Comparison of ENCODE assay signal across 9 cellular contexts in genomic region chr1:37994886-37995566, GRCh38. TPM values are rescaled to one million over a fixed set of nuclear protein-coding genes. Genes with fewer than 3 reads are reported as not detected.
A peak's percentile ranks its signal among the peaks of the same experiment; 100 is the strongest.
DNase-seq lines count a peak whose midpoint lies in the region; ATAC-seq and TF ChIP-seq lines count a peak whose summit lies in the region.
"Had no signal": no experiment of that assay in that cellular context is flagged by ENCODE, and none has a peak within 500 bp of the region (broad histone marks: within the 10 kb centered on the region; RNA-seq: fewer than 3 reads in every experiment).

No MANE protein-coding gene starts in this region.

- H3K4me3 ChIP-seq in lower lobe of right lung, result peak overlapping the region; percentile 59
- peak overlapping the region in 1 of 4 donors; percentile 56 for H3K4me3 ChIP-seq in tibial nerve

- no peak for ATAC-seq in activated naive CD8-positive, alpha-beta T cell treated with anti-CD3 and anti-CD28 coated beads, Interleukin-2, amount 50 U/mL, for 24 hours
- peak in 1 of 2 donors; percentile 2 for ATAC-seq in lower lobe of right lung

- no peak for TF ChIP-seq POLR2A in tibial nerve (IDR thresholded peaks at IDR 0.05)

- intact Hi-C loops in activated naive CD4-positive, alpha-beta T cell treated with anti-CD3 and anti-CD28 coated beads for 36 hours (cut with micrococcal nuclease), result loop anchor here (10.0 kb wide), 1 partner anchor 520 kb away; the partner anchor contains the start of gene ZC3H12A
- intact Hi-C loops in lower lobe of right lung (cut with DNase I), result no loop called here

- peak overlapping the region; percentile 41 for H3K27ac Mint-ChIP-seq in activated naive CD4-positive, alpha-beta T cell treated with anti-CD3 and anti-CD28 coated beads for 36 hours
- H3K27ac Mint-ChIP-seq in activated naive CD8-positive, alpha-beta T cell treated with anti-CD3 and anti-CD28 coated beads, Interleukin-2, amount 50 U/mL, for 24 hours, result peak overlapping the region; percentile 88

- TF ChIP-seq CTCF in lower lobe of right lung (IDR thresholded peaks at IDR 0.05), result no peak
- TF ChIP-seq CTCF in tibial nerve (IDR thresholded peaks at IDR 0.05), result no peak

- H3K36me3 ChIP-seq in lower lobe of right lung (peaks cover 6% of the 10 kb centered on the region), tibial nerve (peaks cover 0 to 24% (median 0%) of the 10 kb centered on the region in 3 donors)

- H3K27me3 Mint-ChIP-seq in activated naive CD4-positive, alpha-beta T cell treated with anti-CD3 and anti-CD28 coated beads for 36 hours (ENCODE audit: low read depth), result no peaks in the 10 kb centered on the region
- H3K27me3 Mint-ChIP-seq in activated naive CD8-positive, alpha-beta T cell treated with anti-CD3 and anti-CD28 coated beads, Interleukin-2, amount 50 U/mL, for 24 hours, result no peaks in the 10 kb centered on the region

- 64 to 70% methylated on average over 11 of the region's 11 CpGs for WGBS in tibial nerve, 2 donors

- CTCF ChIA-PET in activated naive CD4-positive, alpha-beta T cell treated with anti-CD3 and anti-CD28 coated beads for 36 hours (lab: Charles Lee), result interaction anchor here (1.7 kb wide), 1 partner anchor 15 kb away, joined by 13 read pairs; no protein-coding TSS in a partner anchor

- TF ChIP-seq EP300 in tibial nerve (IDR thresholded peaks at IDR 0.05), result no peak

- no peaks in the 10 kb centered on the region for H3K9me3 ChIP-seq in lower lobe of right lung
- no peaks in the 10 kb centered on the region for H3K9me3 ChIP-seq in tibial nerve

- H3K27ac ChIP-seq in lower lobe of right lung, result peak overlapping the region; percentile 86
- peak overlapping the region; percentile 73 to 97 (median 84) for H3K27ac ChIP-seq in tibial nerve

- peaks cover 34% of the 10 kb centered on the region for H3K4me1 Mint-ChIP-seq in activated naive CD4-positive, alpha-beta T cell treated with anti-CD3 and anti-CD28 coated beads for 36 hours (ENCODE audit: low read depth)
- peaks cover 53% of the 10 kb centered on the region for H3K4me1 Mint-ChIP-seq in activated naive CD8-positive, alpha-beta T cell treated with anti-CD3 and anti-CD28 coated beads, Interleukin-2, amount 50 U/mL, for 24 hours

- H3K36me3 Mint-ChIP-seq in activated naive CD4-positive, alpha-beta T cell treated with anti-CD3 and anti-CD28 coated beads for 36 hours (ENCODE audit: low read depth), result peaks cover 6% of the 10 kb centered on the region
- peaks cover 27% of the 10 kb centered on the region for H3K36me3 Mint-ChIP-seq in activated naive CD8-positive, alpha-beta T cell treated with anti-CD3 and anti-CD28 coated beads, Interleukin-2, amount 50 U/mL, for 24 hours (ENCODE audit: low read depth)

- H3K27me3 ChIP-seq in lower lobe of right lung (ENCODE audit: low read depth), result no peaks in the 10 kb centered on the region
- no peaks in the 10 kb centered on the region for H3K27me3 ChIP-seq in tibial nerve

- no peak for DNase-seq in activated naive CD4-positive, alpha-beta T cell treated with anti-CD3 and anti-CD28 coated beads for 36 hours
- no peak for DNase-seq in activated naive CD4-positive, alpha-beta T cell (lab: John Stamatoyannopoulos, UW)
- no peak for DNase-seq in activated naive CD8-positive, alpha-beta T cell treated with anti-CD3 and anti-CD28 coated beads, Interleukin-2, amount 50 U/mL, for 24 hours
- DNase-seq in lower lobe of right lung (no peak), tibial nerve (ENCODE audit: low spot score in 2 of 2) (no peak), occipital lobe (lab: John Stamatoyannopoulos, UW) (no peak), inferior parietal cortex (ENCODE audit: extremely low spot score) (no peak), HuH-7 (ENCODE audit: low spot score) (no peak)
- DNase-seq: SHP77 treated with DMSO at 0.1 percent for 48 hours had no signal

- H3K4me3 Mint-ChIP-seq in activated naive CD4-positive, alpha-beta T cell treated with anti-CD3 and anti-CD28 coated beads for 36 hours, result peak overlapping the region; percentile 66
- peak overlapping the region; percentile 70 for H3K4me3 Mint-ChIP-seq in activated naive CD8-positive, alpha-beta T cell treated with anti-CD3 and anti-CD28 coated beads, Interleukin-2, amount 50 U/mL, for 24 hours

- H3K4me1 ChIP-seq in lower lobe of right lung (peaks cover 52% of the 10 kb centered on the region), tibial nerve (peaks cover 0 to 57% (median 35%) of the 10 kb centered on the region in 4 donors)

- no peaks in the 10 kb centered on the region for H3K9me3 Mint-ChIP-seq in activated naive CD4-positive, alpha-beta T cell treated with anti-CD3 and anti-CD28 coated beads for 36 hours
- H3K9me3 Mint-ChIP-seq in activated naive CD8-positive, alpha-beta T cell treated with anti-CD3 and anti-CD28 coated beads, Interleukin-2, amount 50 U/mL, for 24 hours, result no peaks in the 10 kb centered on the region

RNA-seq across cellular contexts. Expression of gene SF3A3, which starts 5.2 kb away (rescaled TPM):
- 10 to 100 TPM; 88.2 to 89.9 TPM for total RNA-seq in activated naive CD4-positive, alpha-beta T cell treated with anti-CD3 and anti-CD28 coated beads for 36 hours
- total RNA-seq in lower lobe of right lung (41.8 TPM), tibial nerve (10 to 100 TPM; 51.0 to 67.8 (median 62.8) TPM), occipital lobe (53.5 TPM)

RNA-seq across cellular contexts. Expression of gene FHL3, which starts 10.3 kb away (rescaled TPM):
- 10 to 100 TPM; 12.1 to 12.7 TPM for total RNA-seq in activated naive CD4-positive, alpha-beta T cell treated with anti-CD3 and anti-CD28 coated beads for 36 hours
- total RNA-seq in lower lobe of right lung, result 16.9 TPM
- 10 to 100 TPM; 25.1 to 32.7 (median 26.6) TPM for total RNA-seq in tibial nerve
- 4.1 TPM for total RNA-seq in occipital lobe

RNA-seq across cellular contexts. Expression of gene UTP11, which starts 17.5 kb away (rescaled TPM):
- total RNA-seq in activated naive CD4-positive, alpha-beta T cell treated with anti-CD3 and anti-CD28 coated beads for 36 hours, result 10 to 100 TPM; 49.7 to 49.8 TPM
- total RNA-seq in lower lobe of right lung (22.8 TPM), tibial nerve (10 to 100 TPM; 16.5 to 36.8 (median 25.7) TPM), occipital lobe (52.9 TPM)

RNA-seq across cellular contexts. Expression of gene INPP5B, which starts 48.2 kb away (rescaled TPM):
- total RNA-seq in activated naive CD4-positive, alpha-beta T cell treated with anti-CD3 and anti-CD28 coated beads for 36 hours, result 10 to 100 TPM; 30.4 to 31.2 TPM
- 42.5 TPM for total RNA-seq in lower lobe of right lung
- total RNA-seq in tibial nerve, result 10 to 100 TPM; 39.1 to 52.5 (median 49.0) TPM
- total RNA-seq in occipital lobe, result 16.7 TPM

RNA-seq across cellular contexts. Expression of gene POU3F1, which starts 51.6 kb away (rescaled TPM):
- total RNA-seq in activated naive CD4-positive, alpha-beta T cell treated with anti-CD3 and anti-CD28 coated beads for 36 hours, result not detected
- not detected for total RNA-seq in lower lobe of right lung
- 10 to 100 TPM; 11.6 to 53.4 (median 24.8) TPM for total RNA-seq in tibial nerve
- total RNA-seq in occipital lobe, result 9.4 TPM
